In genomic region chr13:113297370-113297871, GRCh38 we compare ENCODE assay signal across 2 cellular contexts.
TF ChIP-seq lines count a peak whose summit lies in the region.

No MANE protein-coding gene starts in this region.

TF ChIP-seq in SK-N-SH, 30 proteins besides CTCF, POLR2A, EP300 and RAD21 (continued from another document):
- TF ChIP-seq CHD2 (IDR thresholded peaks at IDR 0.05; ENCODE audit: low read length, partially characterized antibody) (no peak), TEAD4 (IDR thresholded peaks at IDR 0.05; ENCODE audit: borderline replicate concordance, insufficient read depth) (no peak)
TF ChIP-seq in SK-N-SH: peak in this region for 1.

TF ChIP-seq in HepG2, 621 proteins besides CTCF, POLR2A, EP300 and RAD21 (continued from another document):
- peak; percentile 29 for TF ChIP-seq ASH2L (IDR thresholded peaks at IDR 0.05; ENCODE audit: insufficient read length, low read depth, low read length)
- no peak for TF ChIP-seq PBX3 (CRISPR knock-in tag; IDR thresholded peaks at IDR 0.05; ENCODE audit: borderline replicate concordance)
